Comparison of ENCODE assay signal across 1 cellular context in the genomic region with DNA sequence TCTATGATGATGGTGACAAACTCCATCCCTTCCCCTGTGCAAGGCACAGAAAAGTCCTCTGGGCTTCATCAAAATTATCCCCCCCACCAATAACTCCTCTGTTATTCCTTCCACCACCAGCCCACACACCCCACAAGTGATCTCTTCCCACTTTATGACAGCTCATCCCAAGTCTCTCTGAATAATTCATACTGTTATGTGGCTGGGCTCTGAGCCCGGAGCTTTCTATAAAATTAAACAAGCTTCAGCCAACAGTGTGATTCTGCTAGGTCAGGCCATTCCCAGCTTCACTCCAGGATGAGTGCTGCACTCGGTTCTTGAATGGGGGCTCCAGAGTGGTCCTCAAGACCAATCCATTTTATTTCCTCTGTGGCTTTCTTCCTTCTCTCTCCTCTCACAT.
TF ChIP-seq lines count a peak whose summit lies in the region.

No MANE protein-coding gene starts in this region.

TF ChIP-seq in GM23338, 12 proteins besides CTCF, POLR2A, EP300 and RAD21 (continued from another document):
- TF ChIP-seq, protein P1, sequence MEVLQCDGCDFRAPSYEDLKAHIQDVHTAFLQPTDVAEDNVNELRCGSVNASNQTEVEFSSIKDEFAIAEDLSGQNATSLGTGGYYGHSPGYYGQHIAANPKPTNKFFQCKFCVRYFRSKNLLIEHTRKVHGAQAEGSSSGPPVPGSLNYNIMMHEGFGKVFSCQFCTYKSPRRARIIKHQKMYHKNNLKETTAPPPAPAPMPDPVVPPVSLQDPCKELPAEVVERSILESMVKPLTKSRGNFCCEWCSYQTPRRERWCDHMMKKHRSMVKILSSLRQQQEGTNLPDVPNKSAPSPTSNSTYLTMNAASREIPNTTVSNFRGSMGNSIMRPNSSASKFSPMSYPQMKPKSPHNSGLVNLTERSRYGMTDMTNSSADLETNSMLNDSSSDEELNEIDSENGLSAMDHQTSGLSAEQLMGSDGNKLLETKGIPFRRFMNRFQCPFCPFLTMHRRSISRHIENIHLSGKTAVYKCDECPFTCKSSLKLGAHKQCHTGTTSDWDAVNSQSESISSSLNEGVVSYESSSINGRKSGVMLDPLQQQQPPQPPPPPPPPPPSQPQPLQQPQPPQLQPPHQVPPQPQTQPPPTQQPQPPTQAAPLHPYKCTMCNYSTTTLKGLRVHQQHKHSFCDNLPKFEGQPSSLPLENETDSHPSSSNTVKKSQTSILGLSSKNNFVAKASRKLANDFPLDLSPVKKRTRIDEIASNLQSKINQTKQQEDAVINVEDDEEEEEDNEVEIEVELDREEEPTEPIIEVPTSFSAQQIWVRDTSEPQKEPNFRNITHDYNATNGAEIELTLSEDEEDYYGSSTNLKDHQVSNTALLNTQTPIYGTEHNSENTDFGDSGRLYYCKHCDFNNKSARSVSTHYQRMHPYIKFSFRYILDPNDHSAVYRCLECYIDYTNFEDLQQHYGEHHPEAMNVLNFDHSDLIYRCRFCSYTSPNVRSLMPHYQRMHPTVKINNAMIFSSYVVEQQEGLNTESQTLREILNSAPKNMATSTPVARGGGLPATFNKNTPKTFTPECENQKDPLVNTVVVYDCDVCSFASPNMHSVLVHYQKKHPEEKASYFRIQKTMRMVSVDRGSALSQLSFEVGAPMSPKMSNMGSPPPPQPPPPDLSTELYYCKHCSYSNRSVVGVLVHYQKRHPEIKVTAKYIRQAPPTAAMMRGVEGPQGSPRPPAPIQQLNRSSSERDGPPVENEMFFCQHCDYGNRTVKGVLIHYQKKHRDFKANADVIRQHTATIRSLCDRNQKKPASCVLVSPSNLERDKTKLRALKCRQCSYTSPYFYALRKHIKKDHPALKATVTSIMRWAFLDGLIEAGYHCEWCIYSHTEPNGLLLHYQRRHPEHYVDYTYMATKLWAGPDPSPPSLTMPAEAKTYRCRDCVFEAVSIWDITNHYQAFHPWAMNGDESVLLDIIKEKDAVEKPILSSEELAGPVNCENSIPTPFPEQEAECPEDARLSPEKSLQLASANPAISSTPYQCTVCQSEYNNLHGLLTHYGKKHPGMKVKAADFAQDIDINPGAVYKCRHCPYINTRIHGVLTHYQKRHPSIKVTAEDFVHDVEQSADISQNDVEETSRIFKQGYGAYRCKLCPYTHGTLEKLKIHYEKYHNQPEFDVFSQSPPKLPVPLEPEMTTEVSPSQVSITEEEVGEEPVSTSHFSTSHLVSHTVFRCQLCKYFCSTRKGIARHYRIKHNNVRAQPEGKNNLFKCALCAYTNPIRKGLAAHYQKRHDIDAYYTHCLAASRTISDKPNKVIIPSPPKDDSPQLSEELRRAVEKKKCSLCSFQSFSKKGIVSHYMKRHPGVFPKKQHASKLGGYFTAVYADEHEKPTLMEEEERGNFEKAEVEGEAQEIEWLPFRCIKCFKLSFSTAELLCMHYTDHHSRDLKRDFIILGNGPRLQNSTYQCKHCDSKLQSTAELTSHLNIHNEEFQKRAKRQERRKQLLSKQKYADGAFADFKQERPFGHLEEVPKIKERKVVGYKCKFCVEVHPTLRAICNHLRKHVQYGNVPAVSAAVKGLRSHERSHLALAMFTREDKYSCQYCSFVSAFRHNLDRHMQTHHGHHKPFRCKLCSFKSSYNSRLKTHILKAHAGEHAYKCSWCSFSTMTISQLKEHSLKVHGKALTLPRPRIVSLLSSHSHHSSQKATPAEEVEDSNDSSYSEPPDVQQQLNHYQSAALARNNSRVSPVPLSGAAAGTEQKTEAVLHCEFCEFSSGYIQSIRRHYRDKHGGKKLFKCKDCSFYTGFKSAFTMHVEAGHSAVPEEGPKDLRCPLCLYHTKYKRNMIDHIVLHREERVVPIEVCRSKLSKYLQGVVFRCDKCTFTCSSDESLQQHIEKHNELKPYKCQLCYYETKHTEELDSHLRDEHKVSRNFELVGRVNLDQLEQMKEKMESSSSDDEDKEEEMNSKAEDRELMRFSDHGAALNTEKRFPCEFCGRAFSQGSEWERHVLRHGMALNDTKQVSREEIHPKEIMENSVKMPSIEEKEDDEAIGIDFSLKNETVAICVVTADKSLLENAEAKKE (CRISPR knock-in tag; IDR thresholded peaks at IDR 0.05) = no peak
- TF ChIP-seq EZH2 (IDR thresholded peaks at IDR 0.05; ENCODE audit: low read depth, unreplicated experiment) (no peak), NANOG (IDR thresholded peaks at IDR 0.05; ENCODE audit: borderline replicate concordance) (no peak), ZNF331 (CRISPR knock-in tag; IDR thresholded peaks at IDR 0.05; ENCODE audit: low read depth) (no peak), STAT1 (IDR thresholded peaks at IDR 0.05; ENCODE audit: unreplicated experiment) (no peak), JUNB (IDR thresholded peaks at IDR 0.05; ENCODE audit: unreplicated experiment) (no peak), ZNF114 (CRISPR knock-in tag; IDR thresholded peaks at IDR 0.05) (no peak), POLR2AphosphoS5 (IDR thresholded peaks at IDR 0.05; ENCODE audit: low read depth) (no peak)
- TF ChIP-seq, protein P2, sequence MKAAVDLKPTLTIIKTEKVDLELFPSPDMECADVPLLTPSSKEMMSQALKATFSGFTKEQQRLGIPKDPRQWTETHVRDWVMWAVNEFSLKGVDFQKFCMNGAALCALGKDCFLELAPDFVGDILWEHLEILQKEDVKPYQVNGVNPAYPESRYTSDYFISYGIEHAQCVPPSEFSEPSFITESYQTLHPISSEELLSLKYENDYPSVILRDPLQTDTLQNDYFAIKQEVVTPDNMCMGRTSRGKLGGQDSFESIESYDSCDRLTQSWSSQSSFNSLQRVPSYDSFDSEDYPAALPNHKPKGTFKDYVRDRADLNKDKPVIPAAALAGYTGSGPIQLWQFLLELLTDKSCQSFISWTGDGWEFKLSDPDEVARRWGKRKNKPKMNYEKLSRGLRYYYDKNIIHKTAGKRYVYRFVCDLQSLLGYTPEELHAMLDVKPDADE (IDR thresholded peaks at IDR 0.05) = no peak
- TF ChIP-seq, protein P3, sequence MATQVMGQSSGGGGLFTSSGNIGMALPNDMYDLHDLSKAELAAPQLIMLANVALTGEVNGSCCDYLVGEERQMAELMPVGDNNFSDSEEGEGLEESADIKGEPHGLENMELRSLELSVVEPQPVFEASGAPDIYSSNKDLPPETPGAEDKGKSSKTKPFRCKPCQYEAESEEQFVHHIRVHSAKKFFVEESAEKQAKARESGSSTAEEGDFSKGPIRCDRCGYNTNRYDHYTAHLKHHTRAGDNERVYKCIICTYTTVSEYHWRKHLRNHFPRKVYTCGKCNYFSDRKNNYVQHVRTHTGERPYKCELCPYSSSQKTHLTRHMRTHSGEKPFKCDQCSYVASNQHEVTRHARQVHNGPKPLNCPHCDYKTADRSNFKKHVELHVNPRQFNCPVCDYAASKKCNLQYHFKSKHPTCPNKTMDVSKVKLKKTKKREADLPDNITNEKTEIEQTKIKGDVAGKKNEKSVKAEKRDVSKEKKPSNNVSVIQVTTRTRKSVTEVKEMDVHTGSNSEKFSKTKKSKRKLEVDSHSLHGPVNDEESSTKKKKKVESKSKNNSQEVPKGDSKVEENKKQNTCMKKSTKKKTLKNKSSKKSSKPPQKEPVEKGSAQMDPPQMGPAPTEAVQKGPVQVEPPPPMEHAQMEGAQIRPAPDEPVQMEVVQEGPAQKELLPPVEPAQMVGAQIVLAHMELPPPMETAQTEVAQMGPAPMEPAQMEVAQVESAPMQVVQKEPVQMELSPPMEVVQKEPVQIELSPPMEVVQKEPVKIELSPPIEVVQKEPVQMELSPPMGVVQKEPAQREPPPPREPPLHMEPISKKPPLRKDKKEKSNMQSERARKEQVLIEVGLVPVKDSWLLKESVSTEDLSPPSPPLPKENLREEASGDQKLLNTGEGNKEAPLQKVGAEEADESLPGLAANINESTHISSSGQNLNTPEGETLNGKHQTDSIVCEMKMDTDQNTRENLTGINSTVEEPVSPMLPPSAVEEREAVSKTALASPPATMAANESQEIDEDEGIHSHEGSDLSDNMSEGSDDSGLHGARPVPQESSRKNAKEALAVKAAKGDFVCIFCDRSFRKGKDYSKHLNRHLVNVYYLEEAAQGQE (IDR thresholded peaks at IDR 0.05; ENCODE audit: unreplicated experiment) = no peak
TF ChIP-seq in GM23338: peak in this region for 0.
